8 cellular contexts compared by ENCODE assay signal in the genomic region with DNA sequence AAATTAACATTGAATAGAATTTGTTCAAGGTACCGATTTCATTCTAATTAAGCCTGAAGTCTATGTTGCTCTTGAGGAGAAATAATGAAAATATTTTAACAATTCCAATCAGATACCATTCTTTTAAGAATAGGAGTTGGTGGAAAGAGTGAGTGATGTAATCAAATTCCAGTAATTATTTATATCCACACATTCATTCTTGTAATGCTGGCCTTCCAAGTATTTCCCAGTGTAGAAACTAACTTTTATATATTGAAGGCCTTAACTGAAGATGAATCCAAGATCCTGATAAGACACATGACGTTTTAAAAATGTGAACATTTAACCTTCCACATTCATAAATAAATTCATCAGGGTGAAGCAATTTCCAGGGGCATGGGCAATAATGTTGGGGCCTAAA. TPM values are rescaled to one million over a fixed set of nuclear protein-coding genes. Genes with fewer than 3 reads are reported as not detected.
"Had no signal": no experiment of that assay in that cellular context is flagged by ENCODE, and none has a peak within 500 bp of the region (broad histone marks: within the 10 kb centered on the region; RNA-seq: fewer than 3 reads in every experiment).

No MANE protein-coding gene starts in this region.

- FAIRE-seq: H54, HepG2 had no signal

- H3K4me1 Mint-ChIP-seq: IgD-negative memory B cell had no signal

- DNase-seq: HCEC 1CT, KBM-7 had no signal

- ATAC-seq: HepG2 had no signal

- H3K4me3 ChIP-seq: GM23338 had no signal

- H3K36me3 Mint-ChIP-seq: IgD-negative memory B cell had no signal

- H3K4me3 Mint-ChIP-seq: GM23338, IgD-negative memory B cell had no signal

- H3K27ac Mint-ChIP-seq: GM23338, IgD-negative memory B cell had no signal

- H3K4me2 ChIP-seq: GM23338, KMS-11 had no signal

- H3K9ac ChIP-seq: KMS-11 had no signal

- H3K9me3 Mint-ChIP-seq: GM23338 had no signal

- H3K27ac ChIP-seq: HL-60, KMS-11 had no signal

RNA-seq across cellular contexts. Expression of a gene that starts 36.6 kb away (rescaled TPM):
- polyA plus RNA-seq: IgD-negative memory B cell had no signal
